ENCODE assay signal across 8 cellular contexts in the genomic region with DNA sequence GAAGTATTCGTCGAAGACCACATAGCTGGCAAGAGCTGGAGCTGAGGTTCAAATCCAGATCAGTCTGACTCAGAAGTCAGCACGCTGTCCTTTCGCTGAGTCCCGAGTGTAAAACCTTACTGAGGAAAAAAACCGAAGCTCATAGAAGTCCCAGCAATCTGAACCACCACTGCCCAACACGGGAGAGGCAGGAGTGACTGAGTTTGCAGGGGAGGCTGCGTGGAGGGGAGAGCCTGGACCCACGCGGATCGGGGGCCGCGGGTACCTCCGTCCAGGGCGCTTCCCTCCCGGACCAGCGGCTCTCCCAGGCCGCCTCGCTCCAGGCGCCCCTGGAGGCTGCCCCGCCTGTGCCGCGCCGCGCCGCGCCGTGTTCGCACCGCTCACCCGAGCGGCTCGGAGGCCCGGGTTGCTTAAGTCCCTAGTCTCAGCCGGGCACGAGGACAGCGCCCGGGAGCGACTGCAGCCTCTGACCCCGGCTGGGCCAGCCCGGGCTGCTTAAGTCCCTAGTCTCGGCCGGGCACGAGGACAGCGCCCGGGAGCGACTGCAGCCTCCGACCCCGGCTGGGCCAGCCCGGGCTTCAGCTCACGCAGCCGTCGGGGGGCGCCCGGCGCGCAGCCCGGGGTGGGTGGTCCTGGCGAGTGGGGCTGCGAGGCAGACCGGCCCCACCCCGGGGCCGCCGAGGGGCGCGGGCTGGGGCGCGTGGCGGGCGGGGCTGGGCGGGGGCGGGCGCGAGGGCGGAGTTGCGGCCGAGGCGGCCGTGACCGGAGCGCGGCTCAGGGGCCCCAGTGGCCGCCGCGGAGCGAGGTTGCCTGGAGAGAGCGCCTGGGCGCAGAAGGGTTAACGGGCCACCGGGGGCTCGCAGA. TPM values are rescaled to one million over a fixed set of nuclear protein-coding genes. Genes with fewer than 3 reads are reported as not detected.
DNase-seq lines count a peak whose midpoint lies in the region; ATAC-seq, FAIRE-seq and TF ChIP-seq lines count a peak whose summit lies in the region.

A gene (plus strand): TSS at position 777 of the 864 bp plus-strand sequence. CDS start 2,881 bp downstream, outside the sequence.

- H3K36me3 ChIP-seq in Panc1 (ENCODE audit: control insufficient read depth, insufficient read depth, low read length) = no peaks in the 10 kb centered on the region
- peaks cover 22% of the 10 kb centered on the region for H3K36me3 ChIP-seq in K562 (ENCODE audit: control insufficient read depth, insufficient read depth, low read length)
- no peaks in the 10 kb centered on the region for H3K36me3 ChIP-seq in iPS-18a (ENCODE audit: control insufficient read depth, low read depth, low read length)
- no peaks in the 10 kb centered on the region for H3K36me3 ChIP-seq in gastrocnemius medialis

- H3K9ac ChIP-seq in K562 (ENCODE audit: insufficient read depth in 1 of 2, low read depth in 2 of 2, low read length in 2 of 2) (peak within 1 kb of the TSS; percentile 95 to 99), iPS-18a (ENCODE audit: low read length) (no peak within 1 kb of the TSS)

- TF ChIP-seq POLR2A in K562 (conservative IDR thresholded peaks at IDR 0.05) (peak; percentile 70), gastrocnemius medialis (IDR thresholded peaks at IDR 0.05) (peak in 1 of 2 donors; percentile 58)

- peak; percentile 53 for ATAC-seq in HG03442 (IDR thresholded peaks at IDR 0.05; ENCODE audit: unreplicated experiment)
- peak; percentile 80 for ATAC-seq in Panc1
- ATAC-seq in K562 = peak; percentile 54
- peak; percentile 57 to 69 for ATAC-seq in gastrocnemius medialis
- no peak for ATAC-seq in GM21367 (IDR thresholded peaks at IDR 0.05; ENCODE audit: unreplicated experiment)

- FAIRE-seq in K562 (lab: Jason Lieb, UNC) = peak; percentile 58

- TF ChIP-seq CTCF in Panc1 (IDR thresholded peaks at IDR 0.05) = no peak
- peak in 2 of 3 experiments; percentile 3; a peak in 2 of 6 replicates for TF ChIP-seq CTCF in K562 (IDR thresholded peaks at IDR 0.05 in 2 of 3, conservative IDR thresholded peaks at IDR 0.05 in 1 of 3; ENCODE audit: insufficient read depth in 2 of 3, low read depth in 1 of 3, low read length in 3 of 3)
- TF ChIP-seq CTCF in gastrocnemius medialis (IDR thresholded peaks at IDR 0.05 in 4 of 5, conservative IDR thresholded peaks at IDR 0.05 in 1 of 5) = peak in 4 of 5 experiments; percentile 12 to 39 (median 22)

- peaks cover 71% of the 10 kb centered on the region for H3K79me2 ChIP-seq in K562 (ENCODE audit: control insufficient read depth, insufficient read depth, low read length)

- POLR2A ChIA-PET in Panc1 (lab: Charles Lee) = interaction anchor here (0.5 kb wide), 1 partner anchor 526 kb away, joined by 3 read pairs; no protein-coding TSS in a partner anchor
- POLR2A ChIA-PET in K562 (lab: Yijun Ruan, JAX) = interaction anchor here (0.6 to 8.9 kb wide), 12 partner anchors 9 to 108 kb away, joined by 3 to 53 read pairs (median 3); a partner anchor contains a TSS

- H3K27me3 ChIP-seq in Panc1 (ENCODE audit: control insufficient read depth, insufficient read depth, low read length) (no peaks in the 10 kb centered on the region), K562 (ENCODE audit: control insufficient read depth in 2 of 2, insufficient read depth in 2 of 2, low read length in 2 of 2) (no peaks in the 10 kb centered on the region), iPS-18a (ENCODE audit: control insufficient read depth, insufficient read depth, low read length) (peaks cover 21% of the 10 kb centered on the region), gastrocnemius medialis (no peaks in the 10 kb centered on the region)

- CTCF ChIA-PET in Panc1 (lab: Charles Lee) (interaction anchor here (0.9 to 1.4 kb wide), 3 partner anchors 12 to 20 kb away, joined by 3 to 12 read pairs (median 4); no protein-coding TSS in a partner anchor), K562 (lab: Yijun Ruan, JAX; ENCODE audit: low intra/inter-chr PET ratio) (interaction anchor here (0.6 kb wide), 1 partner anchor 307 kb away, joined by 3 read pairs; no protein-coding TSS in a partner anchor)

- peak within 1 kb of the TSS; percentile 95 for H3K4me2 ChIP-seq in K562 (ENCODE audit: insufficient read depth, low read length)

- H3K4me1 ChIP-seq in Panc1 (ENCODE audit: control insufficient read depth, insufficient read depth, low read length) (peaks cover 27% of the 10 kb centered on the region), K562 (replicated peaks in 1 of 2; ENCODE audit: control insufficient read depth in 2 of 2, insufficient read depth in 2 of 2, low read length in 2 of 2) (peaks cover 53 to 84% of the 10 kb centered on the region in 2 experiments), iPS-18a (ENCODE audit: control insufficient read depth, low read depth, low read length) (peaks cover 6% of the 10 kb centered on the region), gastrocnemius medialis (peaks cover 28 to 35% of the 10 kb centered on the region in 2 donors)

- no peaks in the 10 kb centered on the region for H3K9me1 ChIP-seq in K562 (ENCODE audit: control insufficient read depth, insufficient read depth, low read length)

- peak within 1 kb of the TSS; percentile 61 for H2AFZ ChIP-seq in K562 (ENCODE audit: low read depth, low read length)

- no peak for TF ChIP-seq EP300 in K562 (IDR thresholded peaks at IDR 0.05; ENCODE audit: low read length)

- H3K9me3 ChIP-seq in Panc1 (ENCODE audit: control insufficient read depth, insufficient read depth, low read depth, low read length) = no peaks in the 10 kb centered on the region
- no peaks in the 10 kb centered on the region for H3K9me3 ChIP-seq in K562 (replicated peaks; ENCODE audit: control insufficient read depth, insufficient read depth, low read depth, low read length)
- no peaks in the 10 kb centered on the region for H3K9me3 ChIP-seq in iPS-18a (ENCODE audit: control insufficient read depth, low read depth, low read length)
- no peaks in the 10 kb centered on the region for H3K9me3 ChIP-seq in gastrocnemius medialis

- H4K20me1 ChIP-seq in K562 (replicated peaks; ENCODE audit: control insufficient read depth, insufficient read depth, low read length) = no peaks in the 10 kb centered on the region

- in situ Hi-C loops in Panc1 (cut with HindIII; ENCODE audit: low pct_unique_long_range_greater_than_20kb, low sequenced_read_pairs) (no loop called here), K562 (cut with MboI) (no loop called here), gastrocnemius medialis (cut with MboI; ENCODE audit: low sequenced_read_pairs in 4 of 4) (no loop called here)

- peak; percentile 43 for DNase-seq in NCI-H2196 (lab: John Stamatoyannopoulos, UW; ENCODE audit: unreplicated experiment)
- DNase-seq in NCI-H2196 treated with DMSO at 0.1 percent for 48 hours (lab: John Stamatoyannopoulos, UW; ENCODE audit: unreplicated experiment) = no peak
- no peak for DNase-seq in Panc1 (ENCODE audit: low read depth, low spot score)
- DNase-seq in K562 (ENCODE audit: extremely low read depth in 1 of 4, low spot score in 3 of 4) = peak; percentile 84 to 94 (median 90)
- DNase-seq in gastrocnemius medialis = peak in 1 of 2 donors; percentile 74

- H3K27ac ChIP-seq in Panc1 (ENCODE audit: low read length) = peak within 1 kb of the TSS; percentile 80
- H3K27ac ChIP-seq in K562 (ENCODE audit: extremely low read depth, low read depth, low read length) = peak within 1 kb of the TSS; percentile 87
- no peak within 1 kb of the TSS for H3K27ac ChIP-seq in iPS-18a (ENCODE audit: low read length)
- peak within 1 kb of the TSS; percentile 81 to 92 (median 90) for H3K27ac ChIP-seq in gastrocnemius medialis

- H3K4me3 ChIP-seq in Panc1 (ENCODE audit: low read depth in 2 of 2, low read length in 2 of 2) = peak within 1 kb of the TSS; percentile 56 to 73
- H3K4me3 ChIP-seq in K562 = peak within 1 kb of the TSS; percentile 75
- peak within 1 kb of the TSS; percentile 52 for H3K4me3 ChIP-seq in iPS-18a (ENCODE audit: low read length)
- peak within 1 kb of the TSS; percentile 62 to 92 (median 70) for H3K4me3 ChIP-seq in gastrocnemius medialis

- intact Hi-C loops in Panc1 (cut with micrococcal nuclease; ENCODE audit: unreplicated experiment) = no loop called here
- intact Hi-C loops in K562 (cut with micrococcal nuclease) = loop anchor here (5.0 to 10.0 kb wide), 4 partner anchors 42 to 428 kb away; a partner anchor contains a TSS
- intact Hi-C loops in gastrocnemius medialis (cut with DNase I; ENCODE audit: low total_unique reads) = no loop called here

- whole genome bisulfite sequencing in K562 (ENCODE audit: insufficient coverage, low coverage, missing lambda C conversion rate) = under 1% methylated on average over 49 of the region's 91 CpGs

- peak in 1 of 2 experiments; percentile 9; a peak in 1 of 4 replicates for TF ChIP-seq RAD21 in K562 (CRISPR knock-in tag; conservative IDR thresholded peaks at IDR 0.05 in 1 of 2, IDR thresholded peaks at IDR 0.05 in 1 of 2)

- BruUV-seq in Panc1 (replicated peaks; lab: Mats Ljungman, UMichigan) = no TSS peak
- no TSS peak for BruUV-seq in K562 (replicated peaks; lab: Mats Ljungman, UMichigan)

RNA-seq across cellular contexts. Expression of the gene that starts here (rescaled TPM):
- total RNA-seq in Panc1 (2021; ENCODE audit: unreplicated experiment) = 9.5 TPM
- 10.4 TPM for polyA plus RNA-seq in Panc1 (2012; ENCODE audit: insufficient read length)
- total RNA-seq in K562 (2011; cell fraction: chromatin; rRNA removed; ENCODE audit: low replicate concordance) = 795 and 1,508 TPM in 2 replicates
- 712 and 761 TPM in 2 replicates for total RNA-seq in K562 (2011; cell fraction: nucleolus; rRNA removed)
- total RNA-seq in K562 (2011; cell fraction: nucleoplasm; rRNA removed) = 735 and 822 TPM in 2 replicates
- 35.6 and 43.6 TPM in 2 replicates for total RNA-seq in K562 (2014; rRNA removed)
- total RNA-seq in K562 (2014; rRNA removed; fragmentation: Illumina TruSeq; extraction: Trizol) = 18.8 and 20.3 TPM in 2 replicates
- total RNA-seq in K562 (2015; rRNA removed; fragmentation: Illumina TruSeq; extraction: Trizol) = 22.8 and 25.5 TPM in 2 replicates
- 163 and 212 TPM in 2 replicates for total RNA-seq in K562 (2021)
- polyA plus RNA-seq in K562 (2011; rRNA removed) = 53.8 and 132 TPM in 2 replicates
- polyA plus RNA-seq in K562 (2011; cell fraction: cytosol; rRNA removed) = 68.7 and 73.2 TPM in 2 replicates
- polyA plus RNA-seq in K562 (2011; cell fraction: nucleus; rRNA removed) = 800 and 1,003 TPM in 2 replicates
- polyA plus RNA-seq in K562 (2012) = 127 and 192 TPM in 2 replicates
- 116 and 156 TPM in 2 replicates for polyA plus RNA-seq in K562 (2014; fragmentation: Illumina TruSeq; extraction: Trizol)
- polyA plus RNA-seq in K562 (2014; fragmentation: Nextera tagmentation; extraction: Ambion mirVana) = 10 to 100 TPM; 12.7 to 14.8 TPM
- polyA plus RNA-seq in K562 (2014; rRNA removed) = 104 and 137 TPM in 2 replicates
- polyA minus RNA-seq in K562 (2011; rRNA and poly(A)+ RNA removed) = 23.6 and 31.1 TPM in 2 replicates
- polyA minus RNA-seq in K562 (2011; cell fraction: cytosol; rRNA and poly(A)+ RNA removed) = 45.7 and 70.1 TPM in 2 replicates
- 99.2 and 125 TPM in 2 replicates for polyA minus RNA-seq in K562 (2011; cell fraction: nucleus; rRNA and poly(A)+ RNA removed)
- 10 to 100 TPM in 2 of 4 donors, 1 to 10 TPM in 2; 5.6 to 30.0 (median 10.7) TPM for total RNA-seq in gastrocnemius medialis

Comparison
In these comparisons a context has a peak if more than half of its experiments do, and no peak if none do; other contexts are left out.
1. DNase-seq: peak in NCI-H2196 (single experiment) and K562 (4 of 4); none in NCI-H2196 treated with DMSO at 0.1 percent for 48 hours (single experiment) and Panc1 (single experiment).
2. Peak in every context shown above with its lines, with median percentiles within 50 percentile points of each other: H3K4me3 ChIP-seq.